In genomic region chr12:6278439-6279255, GRCh38 we compare ENCODE assay signal across 9 cellular contexts. TPM values are rescaled to one million over a fixed set of nuclear protein-coding genes. Genes with fewer than 3 reads are reported as not detected.
DNase-seq lines count a peak whose midpoint lies in the region; ATAC-seq and TF ChIP-seq lines count a peak whose summit lies in the region.
"Had no signal": no experiment of that assay in that cellular context is flagged by ENCODE, and none has a peak within 500 bp of the region (broad histone marks: within the 10 kb centered on the region; RNA-seq: fewer than 3 reads in every experiment).

No MANE protein-coding gene starts in this region.

- no peaks in the 10 kb centered on the region for H3K36me3 ChIP-seq in CD8-positive, alpha-beta T cell (ENCODE audit: insufficient read depth, low read length)

- H3K4me3 ChIP-seq in CD8-positive, alpha-beta T cell (ENCODE audit: low read depth, low read length) = peak overlapping the region; percentile 50
- peak overlapping the region; percentile 28 to 39 for H3K4me3 ChIP-seq in foreskin fibroblast (ENCODE audit: low read depth in 1 of 2, low read length in 2 of 2)

- H3K27me3 Mint-ChIP-seq in CD8-positive, alpha-beta T cell (ENCODE audit: low read depth) = peaks cover 27% of the 10 kb centered on the region
- peaks cover 46% of the 10 kb centered on the region for H3K27me3 Mint-ChIP-seq in neural crest cell (ENCODE audit: low read depth)
- H3K27me3 Mint-ChIP-seq in stimulated activated naive CD8-positive, alpha-beta T cell treated with anti-CD3 and anti-CD28 coated beads, Interleukin-15, amount 100 ng/mL, for 72 hours = peaks cover 59% of the 10 kb centered on the region

- no peaks in the 10 kb centered on the region for H3K27me3 ChIP-seq in CD8-positive, alpha-beta T cell (ENCODE audit: insufficient read depth, low read length)

- peak; percentile 93 for TF ChIP-seq CTCF in CD8-positive, alpha-beta T cell (IDR thresholded peaks at IDR 0.05)
- TF ChIP-seq CTCF in foreskin fibroblast (IDR thresholded peaks at IDR 0.05; ENCODE audit: low read depth, low read length) = peak; percentile 38
- TF ChIP-seq CTCF in neural crest cell (conservative IDR thresholded peaks at IDR 0.05) = peak; percentile 99

- no peaks in the 10 kb centered on the region for H3K36me3 Mint-ChIP-seq in CD8-positive, alpha-beta T cell
- H3K36me3 Mint-ChIP-seq in neural crest cell (ENCODE audit: low read depth) = no peaks in the 10 kb centered on the region

- peaks cover 6% of the 10 kb centered on the region for H3K4me1 ChIP-seq in CD8-positive, alpha-beta T cell (ENCODE audit: insufficient read depth, low read length)

- intact Hi-C loops in CD8-positive, alpha-beta T cell (cut with DNase I, micrococcal nuclease) = loop anchor here (1.0 to 5.0 kb wide), 5 partner anchors 46 to 222 kb away; no protein-coding TSS in a partner anchor

- H3K4me3 Mint-ChIP-seq in CD8-positive, alpha-beta T cell = peak overlapping the region; percentile 72
- H3K4me3 Mint-ChIP-seq in neural crest cell = peak overlapping the region; percentile 45
- peak overlapping the region; percentile 84 to 90 for H3K4me3 Mint-ChIP-seq in stimulated activated naive CD8-positive, alpha-beta T cell treated with anti-CD3 and anti-CD28 coated beads, Interleukin-15, amount 100 ng/mL, for 72 hours

- peaks cover 5% of the 10 kb centered on the region for H3K4me1 Mint-ChIP-seq in CD8-positive, alpha-beta T cell (ENCODE audit: low read depth)
- H3K4me1 Mint-ChIP-seq in neural crest cell = peaks cover 18% of the 10 kb centered on the region
- H3K4me1 Mint-ChIP-seq in stimulated activated naive CD8-positive, alpha-beta T cell treated with anti-CD3 and anti-CD28 coated beads, Interleukin-15, amount 100 ng/mL, for 72 hours = peaks cover 9% of the 10 kb centered on the region

- H3K27ac ChIP-seq in CD8-positive, alpha-beta T cell (ENCODE audit: low read depth, low read length) = no peak overlapping the region

- CTCF ChIA-PET in CD8-positive, alpha-beta T cell (lab: Charles Lee) = interaction anchor here (0.6 to 10.3 kb wide), 39 partner anchors 9 to 867 kb away, joined by 3 to 185 read pairs (median 4); partner anchors contain the start of gene CD9

- POLR2A ChIA-PET in CD8-positive, alpha-beta T cell (lab: Charles Lee) = interaction anchor here (0.7 to 1.3 kb wide), 3 partner anchors 83 to 225 kb away, joined by 3 to 5 read pairs (median 4); no protein-coding TSS in a partner anchor

- H3K9me3 Mint-ChIP-seq in CD8-positive, alpha-beta T cell = no peaks in the 10 kb centered on the region
- no peaks in the 10 kb centered on the region for H3K9me3 Mint-ChIP-seq in neural crest cell
- no peaks in the 10 kb centered on the region for H3K9me3 Mint-ChIP-seq in stimulated activated naive CD8-positive, alpha-beta T cell treated with anti-CD3 and anti-CD28 coated beads, Interleukin-15, amount 100 ng/mL, for 72 hours

- DNase-seq in CD8-positive, alpha-beta T cell = peak; percentile 72 to 93 (median 81)
- peak; percentile 52 for DNase-seq in HS-27A (ENCODE audit: low read depth)
- peak; percentile 88 for DNase-seq in RPMI8226
- peak; percentile 71 for DNase-seq in activated gamma-delta T cell (lab: John Stamatoyannopoulos, UW)
- peak; percentile 84 to 96 for DNase-seq in foreskin fibroblast
- DNase-seq in neural crest cell (ENCODE audit: low read depth, low spot score) = peak; percentile 87
- peak; percentile 85 to 93 for DNase-seq in stimulated activated naive CD8-positive, alpha-beta T cell treated with anti-CD3 and anti-CD28 coated beads, Interleukin-15, amount 100 ng/mL, for 72 hours

- H3K27ac Mint-ChIP-seq in CD8-positive, alpha-beta T cell = no peak overlapping the region
- H3K27ac Mint-ChIP-seq in neural crest cell (ENCODE audit: unreplicated experiment) = no peak overlapping the region
- H3K27ac Mint-ChIP-seq in stimulated activated naive CD8-positive, alpha-beta T cell treated with anti-CD3 and anti-CD28 coated beads, Interleukin-15, amount 100 ng/mL, for 72 hours = peak overlapping the region; percentile 85 to 86

- peak; percentile 100 for ATAC-seq in CD8-positive, alpha-beta T cell
- ATAC-seq in GM19397 (IDR thresholded peaks at IDR 0.05; ENCODE audit: unreplicated experiment) = peak; percentile 74
- peak; percentile 93 for ATAC-seq in stimulated activated naive CD8-positive, alpha-beta T cell treated with anti-CD3 and anti-CD28 coated beads, Interleukin-15, amount 100 ng/mL, for 72 hours

- H3K9me3 ChIP-seq in CD8-positive, alpha-beta T cell (ENCODE audit: low read length) = no peaks in the 10 kb centered on the region

RNA-seq across cellular contexts. Expression of gene PLEKHG6, which starts 31.8 kb away (rescaled TPM):
- not detected for total RNA-seq in CD8-positive, alpha-beta T cell
- 0.47 and 0.55 TPM in 2 replicates for total RNA-seq in neural crest cell
- total RNA-seq: temporal lobe had no signal

Comparison
In these comparisons a context has a peak if more than half of its experiments do, and no peak if none do; other contexts are left out.
1. H3K27ac Mint-ChIP-seq: peak in stimulated activated naive CD8-positive, alpha-beta T cell treated with anti-CD3 and anti-CD28 coated beads, Interleukin-15, amount 100 ng/mL, for 72 hours (2 of 2); none in CD8-positive, alpha-beta T cell (single experiment) and neural crest cell (single experiment).
2. CTCF ChIP-seq: peak in every context shown above with its lines; median percentile 99 in neural crest cell; 93 in CD8-positive, alpha-beta T cell; 38 in foreskin fibroblast.
3. Peak in every context shown above with its lines, with median percentiles within 50 percentile points of each other: ATAC-seq, DNase-seq and H3K4me3 Mint-ChIP-seq.